ENCODE assay signal across 18 cellular contexts in genomic region chr2:71043531-71044407, GRCh38. TPM values are rescaled to one million over a fixed set of nuclear protein-coding genes. Genes with fewer than 3 reads are reported as not detected.
A peak's percentile ranks its signal among the peaks of the same experiment; 100 is the strongest.
DNase-seq lines count a peak whose midpoint lies in the region; ATAC-seq and TF ChIP-seq lines count a peak whose summit lies in the region.
"Had no signal": no experiment of that assay in that cellular context is flagged by ENCODE, and none has a peak within 500 bp of the region (broad histone marks: within the 10 kb centered on the region; RNA-seq: fewer than 3 reads in every experiment).

No MANE protein-coding gene starts in this region.

- H3K36me3 ChIP-seq in A673 (ENCODE audit: insufficient read depth, low read length, poor library complexity, severe bottlenecking) = no peaks in the 10 kb centered on the region
- H3K36me3 ChIP-seq: BE2C, Peyer's patch had no signal

- H3K27me3 ChIP-seq in A673 (replicated peaks; ENCODE audit: insufficient read depth, low read depth, low read length, poor library complexity) = no peaks in the 10 kb centered on the region
- H3K27me3 ChIP-seq: BE2C, Peyer's patch had no signal

- H3K27me3 Mint-ChIP-seq in activated CD4-positive, alpha-beta memory T cell treated with anti-CD3 and anti-CD28 coated beads for 36 hours = peaks cover 11% of the 10 kb centered on the region
- H3K27me3 Mint-ChIP-seq in activated CD4-positive, alpha-beta memory T cell treated with anti-CD3 and anti-CD28 coated beads, Interleukin-2, amount 10 ng/mL, durations not matched to agents 7 days and 5 days = no peaks in the 10 kb centered on the region
- H3K27me3 Mint-ChIP-seq in activated CD8-positive, alpha-beta T cell treated with anti-CD3 and anti-CD28 coated beads, Interleukin-2, amount 10 ng/mL, durations not matched to agents 7 days and 5 days (ENCODE audit: low read depth) = no peaks in the 10 kb centered on the region

- TF ChIP-seq CTCF in A673 (conservative IDR thresholded peaks at IDR 0.05; ENCODE audit: low read depth, low read length) = no peak

- no peak overlapping the region for H3K27ac ChIP-seq in A673 (ENCODE audit: low read depth, low read length, poor library complexity, severe bottlenecking)
- H3K27ac ChIP-seq: KMS-11, Peyer's patch had no signal

- H3K27ac Mint-ChIP-seq in activated CD4-positive, alpha-beta memory T cell treated with anti-CD3 and anti-CD28 coated beads for 36 hours = no peak overlapping the region
- H3K27ac Mint-ChIP-seq in activated CD4-positive, alpha-beta memory T cell treated with anti-CD3 and anti-CD28 coated beads, Interleukin-2, amount 10 ng/mL, durations not matched to agents 7 days and 5 days = no peak overlapping the region
- H3K27ac Mint-ChIP-seq in activated CD8-positive, alpha-beta T cell treated with anti-CD3 and anti-CD28 coated beads, Interleukin-2, amount 10 ng/mL, durations not matched to agents 7 days and 5 days = no peak overlapping the region
- H3K27ac Mint-ChIP-seq: CD4-positive, alpha-beta memory T cell; HFFc6 had no signal

- H3K4me1 ChIP-seq in A673 (ENCODE audit: insufficient read depth, low read length, poor library complexity, severe bottlenecking) = no peaks in the 10 kb centered on the region
- H3K4me1 ChIP-seq: BE2C, Peyer's patch had no signal

- H3K4me3 ChIP-seq in A673 (ENCODE audit: low read depth, low read length, poor library complexity, severe bottlenecking) = peak overlapping the region; percentile 19
- H3K4me3 ChIP-seq: Peyer's patch had no signal

- no peak overlapping the region for H3K4me3 Mint-ChIP-seq in activated CD4-positive, alpha-beta memory T cell treated with anti-CD3 and anti-CD28 coated beads for 36 hours
- no peak overlapping the region for H3K4me3 Mint-ChIP-seq in activated CD4-positive, alpha-beta memory T cell treated with anti-CD3 and anti-CD28 coated beads, Interleukin-2, amount 10 ng/mL, durations not matched to agents 7 days and 5 days
- no peak overlapping the region for H3K4me3 Mint-ChIP-seq in activated CD8-positive, alpha-beta T cell treated with anti-CD3 and anti-CD28 coated beads, Interleukin-2, amount 10 ng/mL, durations not matched to agents 7 days and 5 days
- H3K4me3 Mint-ChIP-seq: CD4-positive, alpha-beta memory T cell; HFFc6 had no signal

- DNase-seq in activated CD4-positive, alpha-beta memory T cell treated with anti-CD3 and anti-CD28 coated beads for 36 hours = peak; percentile 40
- DNase-seq in activated CD4-positive, alpha-beta memory T cell treated with anti-CD3 and anti-CD28 coated beads, Interleukin-2, amount 10 ng/mL, durations not matched to agents 7 days and 5 days = no peak
- DNase-seq in A673 (ENCODE audit: low spot score) (no peak), KBM-7 (peak; percentile 28), activated gamma-delta T cell (lab: John Stamatoyannopoulos, UW) (no peak)
- peak; percentile 45 for DNase-seq in activated CD8-positive, alpha-beta T cell treated with anti-CD3 and anti-CD28 coated beads, Interleukin-2, amount 10 ng/mL, durations not matched to agents 7 days and 5 days
- DNase-seq: BE2C; Calu3; CD4-positive, alpha-beta memory T cell; DMS79; HFFc6; NCI-H2171; NCI-H510A; Peyer's patch had no signal

- ATAC-seq in activated CD8-positive, alpha-beta T cell treated with anti-CD3 and anti-CD28 coated beads, Interleukin-2, amount 10 ng/mL, durations not matched to agents 7 days and 5 days = peak; percentile 49
- ATAC-seq in HG02798 (IDR thresholded peaks at IDR 0.05; ENCODE audit: poor library complexity, unreplicated experiment) = no peak
- ATAC-seq in GM18867 (IDR thresholded peaks at IDR 0.05; ENCODE audit: unreplicated experiment) = no peak
- ATAC-seq: Right ventricle myocardium inferior had no signal

- H3K9me3 ChIP-seq in A673 (ENCODE audit: low read depth, low read length, poor library complexity, severe bottlenecking) = no peaks in the 10 kb centered on the region
- H3K9me3 ChIP-seq: BE2C, Peyer's patch had no signal

- no peaks in the 10 kb centered on the region for H3K9me3 Mint-ChIP-seq in activated CD4-positive, alpha-beta memory T cell treated with anti-CD3 and anti-CD28 coated beads for 36 hours
- no peaks in the 10 kb centered on the region for H3K9me3 Mint-ChIP-seq in activated CD4-positive, alpha-beta memory T cell treated with anti-CD3 and anti-CD28 coated beads, Interleukin-2, amount 10 ng/mL, durations not matched to agents 7 days and 5 days
- no peaks in the 10 kb centered on the region for H3K9me3 Mint-ChIP-seq in activated CD8-positive, alpha-beta T cell treated with anti-CD3 and anti-CD28 coated beads, Interleukin-2, amount 10 ng/mL, durations not matched to agents 7 days and 5 days (ENCODE audit: insufficient read depth)
- H3K9me3 Mint-ChIP-seq: CD4-positive, alpha-beta memory T cell; HFFc6 had no signal

- CTCF ChIA-PET in activated CD4-positive, alpha-beta memory T cell treated with anti-CD3 and anti-CD28 coated beads for 36 hours (lab: Charles Lee) = no interaction called here
- CTCF ChIA-PET in activated CD4-positive, alpha-beta memory T cell treated with anti-CD3 and anti-CD28 coated beads, Interleukin-2, amount 10 ng/mL, durations not matched to agents 7 days and 5 days (lab: Charles Lee) = no interaction called here
- CTCF ChIA-PET in A673 (lab: Charles Lee) = no interaction called here
- CTCF ChIA-PET in activated CD8-positive, alpha-beta T cell treated with anti-CD3 and anti-CD28 coated beads, Interleukin-2, amount 10 ng/mL, durations not matched to agents 7 days and 5 days (lab: Charles Lee) = no interaction called here

- no peaks in the 10 kb centered on the region for H3K36me3 Mint-ChIP-seq in activated CD4-positive, alpha-beta memory T cell treated with anti-CD3 and anti-CD28 coated beads for 36 hours
- no peaks in the 10 kb centered on the region for H3K36me3 Mint-ChIP-seq in activated CD4-positive, alpha-beta memory T cell treated with anti-CD3 and anti-CD28 coated beads, Interleukin-2, amount 10 ng/mL, durations not matched to agents 7 days and 5 days (ENCODE audit: low read depth)
- H3K36me3 Mint-ChIP-seq in activated CD8-positive, alpha-beta T cell treated with anti-CD3 and anti-CD28 coated beads, Interleukin-2, amount 10 ng/mL, durations not matched to agents 7 days and 5 days (ENCODE audit: low read depth) = no peaks in the 10 kb centered on the region
- H3K36me3 Mint-ChIP-seq: CD4-positive, alpha-beta memory T cell had no signal

- H3K4me1 Mint-ChIP-seq in activated CD4-positive, alpha-beta memory T cell treated with anti-CD3 and anti-CD28 coated beads for 36 hours (ENCODE audit: low read depth) = no peaks in the 10 kb centered on the region
- no peaks in the 10 kb centered on the region for H3K4me1 Mint-ChIP-seq in activated CD4-positive, alpha-beta memory T cell treated with anti-CD3 and anti-CD28 coated beads, Interleukin-2, amount 10 ng/mL, durations not matched to agents 7 days and 5 days
- no peaks in the 10 kb centered on the region for H3K4me1 Mint-ChIP-seq in activated CD8-positive, alpha-beta T cell treated with anti-CD3 and anti-CD28 coated beads, Interleukin-2, amount 10 ng/mL, durations not matched to agents 7 days and 5 days (ENCODE audit: low read depth)
- H3K4me1 Mint-ChIP-seq: CD4-positive, alpha-beta memory T cell had no signal

- POLR2A ChIA-PET in activated CD4-positive, alpha-beta memory T cell treated with anti-CD3 and anti-CD28 coated beads for 36 hours (lab: Charles Lee) = no interaction called here
- POLR2A ChIA-PET in activated CD4-positive, alpha-beta memory T cell treated with anti-CD3 and anti-CD28 coated beads, Interleukin-2, amount 10 ng/mL, durations not matched to agents 7 days and 5 days (lab: Charles Lee) = no interaction called here
- POLR2A ChIA-PET in A673 (lab: Charles Lee; ENCODE audit: low non-redundant PET) = no interaction called here
- POLR2A ChIA-PET in activated CD8-positive, alpha-beta T cell treated with anti-CD3 and anti-CD28 coated beads, Interleukin-2, amount 10 ng/mL, durations not matched to agents 7 days and 5 days (lab: Charles Lee) = no interaction called here

- in situ Hi-C loops in KBM-7 (cut with MboI; ENCODE audit: low pct_unique_long_range_greater_than_20kb, low sequenced_read_pairs) = no loop called here

- BruUV-seq in A673 (replicated peaks; lab: Mats Ljungman, UMichigan) = no TSS peak

- intact Hi-C loops in activated CD4-positive, alpha-beta memory T cell treated with anti-CD3 and anti-CD28 coated beads for 36 hours (cut with micrococcal nuclease) = no loop called here
- intact Hi-C loops in A673 (cut with micrococcal nuclease; ENCODE audit: unreplicated experiment) = no loop called here

RNA-seq across cellular contexts. Expression of gene NAGK, which starts 24.7 kb away (rescaled TPM):
- total RNA-seq in activated CD4-positive, alpha-beta memory T cell treated with anti-CD3 and anti-CD28 coated beads for 36 hours = 10 to 100 TPM; 47.5 to 54.7 TPM
- total RNA-seq in activated CD4-positive, alpha-beta memory T cell treated with anti-CD3 and anti-CD28 coated beads, Interleukin-2, amount 10 ng/mL, durations not matched to agents 7 days and 5 days = 10 to 100 TPM; 66.1 to 67.5 TPM
- 64.2 and 64.4 TPM in 2 replicates for total RNA-seq in A673 (2021)
- total RNA-seq in activated CD8-positive, alpha-beta T cell treated with anti-CD3 and anti-CD28 coated beads, Interleukin-2, amount 10 ng/mL, durations not matched to agents 7 days and 5 days = 10 to 100 TPM; 68.3 to 75.3 TPM

RNA-seq across cellular contexts. Expression of gene TEX261, which starts 49.1 kb away (rescaled TPM):
- total RNA-seq in activated CD4-positive, alpha-beta memory T cell treated with anti-CD3 and anti-CD28 coated beads for 36 hours = 10 to 100 TPM; 29.0 to 29.9 TPM
- 10 to 100 TPM; 34.8 to 35.8 TPM for total RNA-seq in activated CD4-positive, alpha-beta memory T cell treated with anti-CD3 and anti-CD28 coated beads, Interleukin-2, amount 10 ng/mL, durations not matched to agents 7 days and 5 days
- 52.6 and 60.9 TPM in 2 replicates for total RNA-seq in A673 (2021)
- 10 to 100 TPM; 55.9 to 59.4 TPM for total RNA-seq in activated CD8-positive, alpha-beta T cell treated with anti-CD3 and anti-CD28 coated beads, Interleukin-2, amount 10 ng/mL, durations not matched to agents 7 days and 5 days

Comparison
In these comparisons a context has a peak if more than half of its experiments do, and no peak if none do; other contexts are left out.
1. DNase-seq: peak in activated CD4-positive, alpha-beta memory T cell treated with anti-CD3 and anti-CD28 coated beads for 36 hours (single experiment), KBM-7 (single experiment) and activated CD8-positive, alpha-beta T cell treated with anti-CD3 and anti-CD28 coated beads, Interleukin-2, amount 10 ng/mL, durations not matched to agents 7 days and 5 days (single experiment); none in activated CD4-positive, alpha-beta memory T cell treated with anti-CD3 and anti-CD28 coated beads, Interleukin-2, amount 10 ng/mL, durations not matched to agents 7 days and 5 days (single experiment), A673 (single experiment) and activated gamma-delta T cell (single experiment).